8 cellular contexts compared by ENCODE assay signal in the genomic region with DNA sequence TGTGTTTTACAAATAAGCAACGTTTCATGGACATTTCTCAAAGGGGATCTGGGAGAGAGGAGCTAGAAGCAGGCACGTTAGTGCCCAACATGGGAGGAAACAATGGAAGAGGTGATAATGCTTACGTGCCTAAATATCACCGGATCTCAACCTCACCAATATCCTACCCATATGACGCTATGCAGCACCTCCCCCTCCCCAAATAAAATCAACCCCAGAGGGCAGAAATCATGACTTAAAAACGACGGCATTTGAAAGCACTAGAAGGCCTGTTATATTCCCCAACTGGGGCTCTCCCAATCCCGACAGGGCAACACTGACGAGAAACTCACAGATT. TPM values are rescaled to one million over a fixed set of nuclear protein-coding genes. Genes with fewer than 3 reads are reported as not detected.
DNase-seq lines count a peak whose midpoint lies in the region; ATAC-seq, FAIRE-seq and TF ChIP-seq lines count a peak whose summit lies in the region.

No MANE protein-coding gene starts in this region.

- H3K9ac ChIP-seq in KMS-11 (peak overlapping the region; percentile 86), K562 (ENCODE audit: insufficient read depth in 1 of 2, low read depth in 2 of 2, low read length in 2 of 2) (peak overlapping the region; percentile 94 to 95), liver (ENCODE audit: low read depth in 1 of 2, low read length in 2 of 2) (peak overlapping the region; percentile 94 to 96)

- no peaks in the 10 kb centered on the region for H3K9me1 ChIP-seq in K562 (ENCODE audit: control insufficient read depth, insufficient read depth, low read length)

- TSS peak; percentile 63 for BruUV-seq in K562 (replicated peaks; lab: Mats Ljungman, UMichigan)

- WGBS in K562 (ENCODE audit: insufficient coverage, low coverage, missing lambda C conversion rate) = 1% methylated on average over 9 of the region's 9 CpGs
- WGBS in liver = 0% methylated on average over 9 of the region's 9 CpGs
- WGBS in tibial nerve, 2 donors = 0% methylated on average over 9 of the region's 9 CpGs

- peaks cover 30% of the 10 kb centered on the region for H3K4me1 ChIP-seq in KMS-11 (ENCODE audit: low read depth, poor library complexity, severe bottlenecking)
- peaks cover 3 to 11% of the 10 kb centered on the region in 2 experiments; a peak in 4 of 5 replicates for H3K4me1 ChIP-seq in K562 (replicated peaks in 1 of 2; ENCODE audit: control insufficient read depth in 2 of 2, insufficient read depth in 2 of 2, low read length in 2 of 2)
- H3K4me1 ChIP-seq in liver (ENCODE audit: control insufficient read depth in 4 of 4, insufficient read depth in 4 of 4, low read length in 3 of 4) = peaks cover 5 to 24% (median 13%) of the 10 kb centered on the region in 4 donors
- H3K4me1 ChIP-seq in tibial nerve = peaks cover 0 to 29% (median 11%) of the 10 kb centered on the region in 4 donors

- peak; percentile 22 to 53 (median 34) for DNase-seq in K562 (ENCODE audit: extremely low read depth in 1 of 4, low spot score in 3 of 4)
- no peak for DNase-seq in tibial nerve (ENCODE audit: low spot score in 2 of 2)
- DNase-seq in EL = no peak

- POLR2A ChIA-PET in K562 (lab: Yijun Ruan, JAX) = interaction anchor here (0.5 to 3.7 kb wide), 15 partner anchors 8 to 1236 kb away, joined by 3 to 36 read pairs (median 4); a partner anchor contains a TSS

- H4K20me1 ChIP-seq in KMS-11 (ENCODE audit: insufficient read depth) (no peaks in the 10 kb centered on the region), K562 (replicated peaks; ENCODE audit: control insufficient read depth, insufficient read depth, low read length) (0 out of 2 replicates have a peak, but pooled peaks cover 3% of the 10 kb centered on the region)

- no peaks in the 10 kb centered on the region for H3K36me3 ChIP-seq in KMS-11 (ENCODE audit: insufficient read depth)
- peaks cover 29% of the 10 kb centered on the region for H3K36me3 ChIP-seq in K562 (ENCODE audit: control insufficient read depth, insufficient read depth, low read length)
- H3K36me3 ChIP-seq in liver (ENCODE audit: control insufficient read depth in 4 of 4, insufficient read depth in 3 of 4, low read depth in 1 of 4, low read length in 3 of 4) = peaks cover 0 to 5% (median 1%) of the 10 kb centered on the region in 4 donors
- peaks cover 0 to 10% (median 3%) of the 10 kb centered on the region in 3 donors for H3K36me3 ChIP-seq in tibial nerve

- peak overlapping the region; percentile 89 for H3K27ac ChIP-seq in 22Rv1
- peak overlapping the region; percentile 74 for H3K27ac ChIP-seq in KMS-11
- peak overlapping the region; percentile 94 for H3K27ac ChIP-seq in K562 (ENCODE audit: extremely low read depth, low read depth, low read length)
- H3K27ac ChIP-seq in liver (ENCODE audit: low read depth in 1 of 2, low read length in 2 of 2) = peak overlapping the region; percentile 61 to 82
- H3K27ac ChIP-seq in tibial nerve = peak overlapping the region; percentile 84 to 95 (median 91)

- H2AFZ ChIP-seq in KMS-11 (ENCODE audit: low read depth) (peak overlapping the region; percentile 86), K562 (ENCODE audit: low read depth, low read length) (peak overlapping the region; percentile 82)

- no peaks in the 10 kb centered on the region for H3K9me3 ChIP-seq in K562 (replicated peaks; ENCODE audit: control insufficient read depth, insufficient read depth, low read depth, low read length)
- no peaks in the 10 kb centered on the region for H3K9me3 ChIP-seq in liver (ENCODE audit: control insufficient read depth in 4 of 4, low read length in 3 of 4)
- no peaks in the 10 kb centered on the region for H3K9me3 ChIP-seq in tibial nerve

- ATAC-seq in GM19023 (IDR thresholded peaks at IDR 0.05; ENCODE audit: unreplicated experiment) (peak; percentile 4), K562 (peak; percentile 39), GM18520 (IDR thresholded peaks at IDR 0.05; ENCODE audit: unreplicated experiment) (no peak)

- TF ChIP-seq RAD21 in K562 (CRISPR knock-in tag; conservative IDR thresholded peaks at IDR 0.05 in 1 of 2, IDR thresholded peaks at IDR 0.05 in 1 of 2) (no peak), liver (IDR thresholded peaks at IDR 0.05) (no peak)

- TF ChIP-seq CTCF in 22Rv1 (IDR thresholded peaks at IDR 0.05) (no peak), KMS-11 (conservative IDR thresholded peaks at IDR 0.05; ENCODE audit: low read depth, low read length) (no peak), K562 (IDR thresholded peaks at IDR 0.05 in 2 of 3, conservative IDR thresholded peaks at IDR 0.05 in 1 of 3; ENCODE audit: insufficient read depth in 2 of 3, low read depth in 1 of 3, low read length in 3 of 3) (no peak), liver (IDR thresholded peaks at IDR 0.05; ENCODE audit: low read depth, low read length, missing input control) (no peak), tibial nerve (IDR thresholded peaks at IDR 0.05) (no peak)

- no peak for TF ChIP-seq EP300 in K562 (IDR thresholded peaks at IDR 0.05; ENCODE audit: low read length)
- TF ChIP-seq EP300 in tibial nerve (IDR thresholded peaks at IDR 0.05) = no peak

- H3K79me2 ChIP-seq in KMS-11 (ENCODE audit: insufficient read depth, low read depth) (peaks cover 47% of the 10 kb centered on the region), K562 (ENCODE audit: control insufficient read depth, insufficient read depth, low read length) (peaks cover 63% of the 10 kb centered on the region)

- peak; percentile 15 for FAIRE-seq in K562 (lab: Jason Lieb, UNC)

- in situ Hi-C loops in K562 (cut with MboI) = no loop called here

- H3K4me2 ChIP-seq in KMS-11 (peak overlapping the region; percentile 83), K562 (ENCODE audit: insufficient read depth, low read length) (peak overlapping the region; percentile 89)

- H3K4me3 ChIP-seq in KMS-11 (IDR thresholded peaks at IDR 0.05; ENCODE audit: insufficient read depth, low read depth, low read length) = peak overlapping the region; percentile 20
- peak overlapping the region; percentile 70 for H3K4me3 ChIP-seq in K562
- H3K4me3 ChIP-seq in liver (ENCODE audit: low read depth in 1 of 3, low read length in 3 of 3) = peak overlapping the region; percentile 82 to 96 (median 90)
- peak overlapping the region; percentile 76 to 97 (median 80) for H3K4me3 ChIP-seq in tibial nerve

- intact Hi-C loops in K562 (cut with micrococcal nuclease) = loop anchor here (2.0 to 5.0 kb wide), 3 partner anchors 33 to 268 kb away; no protein-coding TSS in a partner anchor

- no peak for TF ChIP-seq POLR2A in K562 (conservative IDR thresholded peaks at IDR 0.05)
- no peak for TF ChIP-seq POLR2A in tibial nerve (IDR thresholded peaks at IDR 0.05)

- CTCF ChIA-PET in K562 (lab: Yijun Ruan, JAX; ENCODE audit: low intra/inter-chr PET ratio) = no interaction called here

- no peaks in the 10 kb centered on the region for H3K27me3 ChIP-seq in KMS-11 (ENCODE audit: insufficient read depth, low read depth)
- H3K27me3 ChIP-seq in K562 (ENCODE audit: control insufficient read depth in 2 of 2, insufficient read depth in 2 of 2, low read length in 2 of 2) = no peaks in the 10 kb centered on the region
- H3K27me3 ChIP-seq in liver (ENCODE audit: control insufficient read depth in 4 of 4, insufficient read depth in 4 of 4, low read length in 3 of 4) = no peaks in the 10 kb centered on the region
- H3K27me3 ChIP-seq in tibial nerve = no peaks in the 10 kb centered on the region

TF ChIP-seq in K562, 482 proteins besides CTCF, POLR2A, EP300 and RAD21 (continues in another document):
- TF ChIP-seq HDAC3 (IDR thresholded peaks at IDR 0.05; ENCODE audit: borderline replicate concordance, partially characterized antibody) = no peak
- TF ChIP-seq GTF2A2 (tag; IDR thresholded peaks at IDR 0.05) = no peak

TF ChIP-seq in liver, 16 proteins besides CTCF, POLR2A, EP300 and RAD21 (continues in another document):
- TF ChIP-seq, protein P1, sequence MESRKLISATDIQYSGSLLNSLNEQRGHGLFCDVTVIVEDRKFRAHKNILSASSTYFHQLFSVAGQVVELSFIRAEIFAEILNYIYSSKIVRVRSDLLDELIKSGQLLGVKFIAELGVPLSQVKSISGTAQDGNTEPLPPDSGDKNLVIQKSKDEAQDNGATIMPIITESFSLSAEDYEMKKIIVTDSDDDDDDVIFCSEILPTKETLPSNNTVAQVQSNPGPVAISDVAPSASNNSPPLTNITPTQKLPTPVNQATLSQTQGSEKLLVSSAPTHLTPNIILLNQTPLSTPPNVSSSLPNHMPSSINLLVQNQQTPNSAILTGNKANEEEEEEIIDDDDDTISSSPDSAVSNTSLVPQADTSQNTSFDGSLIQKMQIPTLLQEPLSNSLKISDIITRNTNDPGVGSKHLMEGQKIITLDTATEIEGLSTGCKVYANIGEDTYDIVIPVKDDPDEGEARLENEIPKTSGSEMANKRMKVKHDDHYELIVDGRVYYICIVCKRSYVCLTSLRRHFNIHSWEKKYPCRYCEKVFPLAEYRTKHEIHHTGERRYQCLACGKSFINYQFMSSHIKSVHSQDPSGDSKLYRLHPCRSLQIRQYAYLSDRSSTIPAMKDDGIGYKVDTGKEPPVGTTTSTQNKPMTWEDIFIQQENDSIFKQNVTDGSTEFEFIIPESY (IDR thresholded peaks at IDR 0.05) = no peak
- TF ChIP-seq YY1 (IDR thresholded peaks at IDR 0.05) (no peak), HNF4G (IDR thresholded peaks at IDR 0.05) (no peak), NR2F2 (IDR thresholded peaks at IDR 0.05) (no peak), SP1 (IDR thresholded peaks at IDR 0.05) (no peak), GABPA (IDR thresholded peaks at IDR 0.05 in 1 of 2, conservative IDR thresholded peaks at IDR 0.05 in 1 of 2) (no peak)

RNA-seq across cellular contexts. Expression of a gene that starts 0.4 kb away (rescaled TPM):
- total RNA-seq in K562 (2011; cell fraction: chromatin; rRNA removed; ENCODE audit: low replicate concordance) = 82.7 and 242 TPM in 2 replicates
- total RNA-seq in K562 (2011; cell fraction: nucleolus; rRNA removed) = 27.5 and 35.5 TPM in 2 replicates
- 68.2 and 121 TPM in 2 replicates for total RNA-seq in K562 (2011; cell fraction: nucleoplasm; rRNA removed)
- total RNA-seq in K562 (2014; rRNA removed) (133 and 145 TPM in 2 replicates), K562 (2014; rRNA removed; fragmentation: Illumina TruSeq; extraction: Trizol) (184 and 207 TPM in 2 replicates), K562 (2015; rRNA removed; fragmentation: Illumina TruSeq; extraction: Trizol) (161 and 170 TPM in 2 replicates), K562 (2021) (128 and 140 TPM in 2 replicates), liver (10 to 100 TPM; 71.3 to 89.0 TPM), tibial nerve (10 to 100 TPM; 31.2 to 54.2 (median 46.0) TPM)
- polyA plus RNA-seq in K562 (2011; rRNA removed) (131 and 175 TPM in 2 replicates), K562 (2014; fragmentation: Illumina TruSeq; extraction: Trizol) (117 and 121 TPM in 2 replicates), K562 (2014; fragmentation: Nextera tagmentation; extraction: Ambion mirVana) (100 to 1,000 TPM; 101 to 199 TPM), K562 (2014; rRNA removed) (115 and 120 TPM in 2 replicates), liver (10 to 100 TPM; 32.7 to 33.1 TPM)
- polyA plus RNA-seq in K562 (2011; cell fraction: cytosol; rRNA removed) = 34.0 and 60.3 TPM in 2 replicates
- polyA plus RNA-seq in K562 (2011; cell fraction: nucleus; rRNA removed) = 57.7 and 92.5 TPM in 2 replicates
- 75.8 and 104 TPM in 2 replicates for polyA plus RNA-seq in K562 (2012)
- polyA minus RNA-seq in K562 (2011; rRNA and poly(A)+ RNA removed) = 345 and 377 TPM in 2 replicates
- 82.5 and 96.0 TPM in 2 replicates for polyA minus RNA-seq in K562 (2011; cell fraction: cytosol; rRNA and poly(A)+ RNA removed)
- polyA minus RNA-seq in K562 (2011; cell fraction: nucleus; rRNA and poly(A)+ RNA removed) = 84.1 and 152 TPM in 2 replicates

Comparison
In these comparisons a context has a peak if more than half of its experiments do, and no peak if none do; other contexts are left out.
1. H3K4me3 ChIP-seq: peak in every context shown above with its lines; median percentile 90 in liver; 80 in tibial nerve; 70 in K562; 20 in KMS-11.
2. DNase-seq: peak in K562 (4 of 4); none in tibial nerve (0 of 2) and EL (single experiment).
3. Peak in every context shown above with its lines, with median percentiles within 50 percentile points of each other: H3K27ac ChIP-seq and H3K9ac ChIP-seq.